8 cellular contexts compared by ENCODE assay signal in the genomic region with DNA sequence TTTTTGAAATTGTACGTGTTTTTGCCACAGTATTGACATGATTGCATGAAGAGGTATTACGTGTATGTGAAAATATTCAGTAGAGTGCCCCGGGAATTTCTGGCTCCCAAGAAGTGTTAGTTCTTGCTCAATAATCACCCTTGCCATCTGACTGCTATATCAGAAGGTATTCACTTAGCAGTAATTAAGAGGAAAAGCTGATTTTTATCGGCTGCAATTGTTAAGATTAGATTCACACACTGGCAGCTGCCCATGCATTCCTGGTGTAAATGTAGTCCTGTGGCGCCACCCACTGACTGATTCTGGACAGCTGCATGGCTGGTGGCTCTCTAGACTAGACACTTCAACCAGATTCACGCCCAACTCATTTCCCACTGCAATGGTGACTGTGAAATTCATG.
DNase-seq lines count a peak whose midpoint lies in the region; ATAC-seq and TF ChIP-seq lines count a peak whose summit lies in the region.

No MANE protein-coding gene starts in this region.

- no peak for TF ChIP-seq POLR2A in erythroblast (IDR thresholded peaks at IDR 0.05; ENCODE audit: low read length)

- no peak for ATAC-seq in GM18909 (IDR thresholded peaks at IDR 0.05; ENCODE audit: poor library complexity, unreplicated experiment)

- peak; percentile 34 for DNase-seq in AG20443 (ENCODE audit: low spot score)
- peak; percentile 45 for DNase-seq in HK-2 (ENCODE audit: unreplicated experiment)
- DNase-seq in NOMO-1 treated with dmso at 0.1 percent for 144 hours (lab: John Stamatoyannopoulos, UW; ENCODE audit: unreplicated experiment): peak; percentile 27
- peak; percentile 6 to 33 for DNase-seq in erythroblast (lab: John Stamatoyannopoulos, UW)
- DNase-seq in pons (ENCODE audit: low spot score): peak; percentile 75
- no peak for DNase-seq in mucosa of gallbladder (ENCODE audit: low spot score)
- DNase-seq in activated effector memory CD4-positive, alpha-beta T cell treated with anti-CD3 and anti-CD28 coated beads, Interleukin-2, amount 50 U/mL, for 16 hours: no peak

Comparison
In these comparisons a context has a peak if more than half of its experiments do, and no peak if none do; other contexts are left out.
1. DNase-seq: peak in AG20443 (single experiment), HK-2 (single experiment), NOMO-1 treated with dmso at 0.1 percent for 144 hours (single experiment), erythroblast (2 of 2) and pons (single experiment); none in mucosa of gallbladder (single experiment) and activated effector memory CD4-positive, alpha-beta T cell treated with anti-CD3 and anti-CD28 coated beads, Interleukin-2, amount 50 U/mL, for 16 hours (single experiment).